Comparison of ENCODE assay signal across 26 cellular contexts in genomic region chr4:61405307-61405706, GRCh38.
"Had no signal": no experiment of that assay in that cellular context is flagged by ENCODE, and none has a peak within 500 bp of the region (broad histone marks: within the 10 kb centered on the region; RNA-seq: fewer than 3 reads in every experiment).

No MANE protein-coding gene starts in this region.

- ATAC-seq: stimulated activated effector memory CD8-positive, alpha-beta T cell treated with anti-CD3 and anti-CD28 coated beads, Interleukin-12 subunit alpha, Interleukin-12 subunit beta, amount 100 ng/mL, for 72 hours; stimulated activated memory B cell treated with anti-CD40 and anti-IgM and Interleukin-4, amounts not matched to agents 10 μg/mL and 1 μg/mL and 100 μg/mL, for 72 hours; stimulated activated naive B cell treated with anti-CD40 and anti-IgM and Interleukin-4, amounts not matched to agents 10 μg/mL and 1 μg/mL and 100 μg/mL, for 72 hours; stimulated activated naive CD8-positive, alpha-beta T cell treated with anti-CD3 and anti-CD28 coated beads, Interleukin-15, amount 100 ng/mL, for 72 hours; stimulated activated naive CD8-positive, alpha-beta T cell treated with anti-CD3 and anti-CD28 coated beads, Interleukin-15, Interleukin-2, amounts not matched to agents 100 U/mL and 50 U/mL, for 24 hours; upper lobe of right lung had no signal

- H3K36me3 ChIP-seq: stomach, suprapubic skin, thoracic aorta, thyroid gland, tibial artery, tibial nerve, transverse colon, upper lobe of left lung, upper lobe of right lung, uterus, vagina had no signal

- H3K9me3 ChIP-seq: stomach, suprapubic skin, testis, thoracic aorta, thyroid gland, tibial artery, tibial nerve, transverse colon, upper lobe of left lung, upper lobe of right lung, uterus, vagina had no signal

- H3K27ac ChIP-seq: stomach, suprapubic skin, testis, thoracic aorta, thyroid gland, tibial artery, tibial nerve, transverse colon, upper lobe of left lung, upper lobe of right lung, uterus, vagina had no signal

- H3K4me1 ChIP-seq: suprapubic skin, testis, thyroid gland, transverse colon, upper lobe of left lung, upper lobe of right lung, uterus, vagina had no signal

- H3K4me3 ChIP-seq: stomach, suprapubic skin, testis, thoracic aorta, thyroid gland, tibial artery, tibial nerve, transverse colon, upper lobe of left lung, upper lobe of right lung, uterus, vagina had no signal

- DNase-seq: stimulated activated CD4-positive, alpha-beta T cell treated with anti-CD3 and anti-CD28 coated beads, Interleukin-2, amount 100 ng/mL, for 48 hours; stimulated activated CD4-positive, alpha-beta T cell treated with anti-CD3 and anti-CD28 coated beads, Interleukin-4, amount 100 ng/mL, for 1 hour; stimulated activated CD4-positive, alpha-beta T cell treated with anti-CD3 and anti-CD28 coated beads, Interleukin-4, amount 100 ng/mL, for 24 hours; stimulated activated CD4-positive, alpha-beta T cell treated with anti-CD3 and anti-CD28 coated beads, Interleukin-4, amount 100 ng/mL, for 4 hours; stimulated activated CD8-positive, alpha-beta memory T cell treated with anti-CD3 and anti-CD28 coated beads, Interleukin-4, amount 100 ng/mL, for 48 hours; stimulated activated naive B cell treated with anti-CD40 and anti-IgM and Interleukin-4, amounts not matched to agents 10 μg/mL and 1 μg/mL and 100 μg/mL, for 72 hours; stimulated activated naive CD4-positive, alpha-beta T cell; stimulated activated naive CD4-positive, alpha-beta T cell treated with Interleukin-2 at 50 U/mL for 16 hours; stimulated activated naive CD8-positive, alpha-beta T cell treated with anti-CD3 and anti-CD28 coated beads, Interleukin-15, amount 100 ng/mL, for 72 hours; stimulated activated naive CD8-positive, alpha-beta T cell treated with anti-CD3 and anti-CD28 coated beads, Interleukin-15, Interleukin-2, amounts not matched to agents 100 U/mL and 50 U/mL, for 24 hours; stomach; substantia nigra; testis; thyroid gland; tibial artery; transverse colon; trophoblast cell; upper lobe of left lung; upper lobe of right lung; uterus had no signal

- H3K27me3 ChIP-seq: stomach, suprapubic skin, testis, thyroid gland, tibial artery, tibial nerve, transverse colon, upper lobe of left lung, upper lobe of right lung, vagina had no signal
